ENCODE assay signal across 30 cellular contexts in genomic region chr3:122231781-122232180, GRCh38. TPM values are rescaled to one million over a fixed set of nuclear protein-coding genes. Genes with fewer than 3 reads are reported as not detected.
"Had no signal": no experiment of that assay in that cellular context is flagged by ENCODE, and none has a peak within 500 bp of the region (broad histone marks: within the 10 kb centered on the region; RNA-seq: fewer than 3 reads in every experiment).

No MANE protein-coding gene starts in this region.

- H3K27me3 ChIP-seq: right atrium auricular region, right lobe of liver, testis, thyroid gland, vagina had no signal

- H3K4me2 ChIP-seq: hepatocyte, smooth muscle cell had no signal

- H3K36me3 Mint-ChIP-seq: mesothelial cell of epicardium; naive thymus-derived CD8-positive, alpha-beta T cell; stimulated activated naive B cell treated with anti-CD40 and anti-IgM and Interleukin-4, amounts not matched to agents 10 μg/mL and 1 μg/mL and 100 μg/mL, for 72 hours; type B pancreatic cell had no signal

- H3K4me3 ChIP-seq: hepatocyte, left ventricle myocardium inferior, lung, right atrium auricular region, right lobe of liver, smooth muscle cell, stomach, testis, thyroid gland, vagina had no signal

- H2AFZ ChIP-seq: hepatocyte had no signal

- H3K9me3 Mint-ChIP-seq: mesothelial cell of epicardium; naive thymus-derived CD8-positive, alpha-beta T cell; nephron; neural crest cell; type B pancreatic cell had no signal

- H3K4me1 ChIP-seq: left ventricle myocardium inferior, right atrium auricular region, right lobe of liver, stomach, testis, thyroid gland, vagina had no signal

- H3K27ac Mint-ChIP-seq: mesothelial cell of epicardium, nephron, progenitor cell of endocrine pancreas, type B pancreatic cell had no signal

- H3K27me3 Mint-ChIP-seq: stimulated activated naive B cell treated with anti-CD40 and anti-IgM and Interleukin-4, amounts not matched to agents 10 μg/mL and 1 μg/mL and 100 μg/mL, for 72 hours had no signal

- H3K4me1 Mint-ChIP-seq: mesothelial cell of epicardium, nephron, neural crest cell had no signal

- ATAC-seq: naive thymus-derived CD8-positive, alpha-beta T cell; right lobe of liver; stimulated activated naive B cell treated with anti-CD40 and anti-IgM and Interleukin-4, amounts not matched to agents 10 μg/mL and 1 μg/mL and 100 μg/mL, for 72 hours had no signal

- H3K79me2 ChIP-seq: hepatocyte had no signal

- H3K4me3 Mint-ChIP-seq: mesothelial cell of epicardium, nephron, neural crest cell, type B pancreatic cell had no signal

- H3K9me3 ChIP-seq: left ventricle myocardium inferior, right atrium auricular region, right lobe of liver, testis, thyroid gland, vagina had no signal

- H3K27ac ChIP-seq: hepatocyte, left ventricle myocardium inferior, right atrium auricular region, right lobe of liver, stomach, testis, thyroid gland, vagina had no signal

- DNase-seq: islet precursor cell; left ventricle myocardium inferior; mesendoderm; naive thymus-derived CD8-positive, alpha-beta T cell; occipital lobe; right lobe of liver; stimulated activated CD4-positive, alpha-beta T cell treated with anti-CD3 and anti-CD28 coated beads, Interleukin-1b, Interleukin-23, amount 100 ng/mL, for 48 hours; stimulated activated CD4-positive, alpha-beta T cell treated with anti-CD3 and anti-CD28 coated beads, Interleukin-2, amount 100 ng/mL, for 48 hours; stimulated activated CD4-positive, alpha-beta T cell treated with anti-CD3 and anti-CD28 coated beads, Interleukin-4, amount 100 ng/mL, for 4 hours; stimulated activated CD8-positive, alpha-beta memory T cell treated with anti-CD3 and anti-CD28 coated beads, Interleukin-4, amount 100 ng/mL, for 48 hours; stimulated activated naive B cell treated with anti-CD40 and anti-IgM and Interleukin-4, amounts not matched to agents 10 μg/mL and 1 μg/mL and 100 μg/mL, for 72 hours; stimulated activated naive CD8-positive, alpha-beta T cell treated with anti-CD3 and anti-CD28 coated beads, Interleukin-15, Interleukin-2, amounts not matched to agents 100 U/mL and 50 U/mL, for 24 hours; stomach; testis; thyroid gland had no signal

- H3K36me3 ChIP-seq: left ventricle myocardium inferior, right atrium auricular region, right lobe of liver, stomach, thyroid gland, vagina had no signal

RNA-seq across cellular contexts. Expression of gene CASR, which starts 48.3 kb away (rescaled TPM):
- total RNA-seq: left ventricle myocardium inferior; lower leg skin; myocyte; naive thymus-derived CD8-positive, alpha-beta T cell; neural crest cell; occipital lobe; osteocyte; pulmonary artery endothelial cell; right atrium auricular region; skeletal muscle tissue; smooth muscle cell; vagina had no signal
- polyA plus RNA-seq: naive thymus-derived CD8-positive, alpha-beta T cell; smooth muscle cell had no signal
